ENCODE assay signal across 2 cellular contexts in genomic region chr19:4639531-4640246, GRCh38.
TF ChIP-seq lines count a peak whose summit lies in the region.

No MANE protein-coding gene starts in this region.

TF ChIP-seq in K562, 482 proteins besides CTCF, POLR2A, EP300 and RAD21 (continues in another document):
- peak; percentile 26 for TF ChIP-seq KDM5B (IDR thresholded peaks at IDR 0.05; ENCODE audit: insufficient replicate concordance, low read depth, low read length)
- TF ChIP-seq TEAD1 (CRISPR knock-in tag; IDR thresholded peaks at IDR 0.05): no peak
- no peak for TF ChIP-seq GABPA (tag; conservative IDR thresholded peaks at IDR 0.05; ENCODE audit: low read depth)
- no peak for TF ChIP-seq CBX5 (IDR thresholded peaks at IDR 0.05; ENCODE audit: borderline replicate concordance, low read depth)
- TF ChIP-seq HMG20B (CRISPR knock-in tag; IDR thresholded peaks at IDR 0.05): no peak
- TF ChIP-seq ETV5 (CRISPR knock-in tag; IDR thresholded peaks at IDR 0.05; ENCODE audit: low read depth): no peak
- no peak for TF ChIP-seq NFXL1 (CRISPR knock-in tag; IDR thresholded peaks at IDR 0.05)
- TF ChIP-seq TCF15 (CRISPR knock-in tag; IDR thresholded peaks at IDR 0.05): no peak
- 0 out of 4 replicates have a peak, but pooled peaks of 1 of the 2 experiments have one; percentile 9 for TF ChIP-seq RCOR1 (IDR thresholded peaks at IDR 0.05; ENCODE audit: borderline replicate concordance in 1 of 2, low read depth in 2 of 2, low read length in 2 of 2)
- TF ChIP-seq RBBP5 (IDR thresholded peaks at IDR 0.05; ENCODE audit: borderline replicate concordance, insufficient read depth, low read length, poor library complexity, severe bottlenecking): peak; percentile 10
- no peak for TF ChIP-seq POLR2AphosphoS2 (IDR thresholded peaks at IDR 0.05; ENCODE audit: low read length)
- no peak for TF ChIP-seq ZMIZ1 (IDR thresholded peaks at IDR 0.05; ENCODE audit: low read depth in 2 of 2, low read length in 2 of 2)
- TF ChIP-seq PHF8 (IDR thresholded peaks at IDR 0.05; ENCODE audit: borderline replicate concordance, low read length): peak; percentile 44; the same call in 1 of the 2 replicates
- no peak for TF ChIP-seq MED1 (CRISPR knock-in tag; IDR thresholded peaks at IDR 0.05; ENCODE audit: borderline replicate concordance)
- no peak for TF ChIP-seq MBD2 (IDR thresholded peaks at IDR 0.05; ENCODE audit: borderline replicate concordance, low read depth)
- TF ChIP-seq, protein P1, sequence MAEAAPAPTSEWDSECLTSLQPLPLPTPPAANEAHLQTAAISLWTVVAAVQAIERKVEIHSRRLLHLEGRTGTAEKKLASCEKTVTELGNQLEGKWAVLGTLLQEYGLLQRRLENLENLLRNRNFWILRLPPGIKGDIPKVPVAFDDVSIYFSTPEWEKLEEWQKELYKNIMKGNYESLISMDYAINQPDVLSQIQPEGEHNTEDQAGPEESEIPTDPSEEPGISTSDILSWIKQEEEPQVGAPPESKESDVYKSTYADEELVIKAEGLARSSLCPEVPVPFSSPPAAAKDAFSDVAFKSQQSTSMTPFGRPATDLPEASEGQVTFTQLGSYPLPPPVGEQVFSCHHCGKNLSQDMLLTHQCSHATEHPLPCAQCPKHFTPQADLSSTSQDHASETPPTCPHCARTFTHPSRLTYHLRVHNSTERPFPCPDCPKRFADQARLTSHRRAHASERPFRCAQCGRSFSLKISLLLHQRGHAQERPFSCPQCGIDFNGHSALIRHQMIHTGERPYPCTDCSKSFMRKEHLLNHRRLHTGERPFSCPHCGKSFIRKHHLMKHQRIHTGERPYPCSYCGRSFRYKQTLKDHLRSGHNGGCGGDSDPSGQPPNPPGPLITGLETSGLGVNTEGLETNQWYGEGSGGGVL (CRISPR knock-in tag; IDR thresholded peaks at IDR 0.05): no peak
- no peak for TF ChIP-seq SP1 (CRISPR knock-in tag; IDR thresholded peaks at IDR 0.05)
- TF ChIP-seq MAZ (CRISPR knock-in tag; conservative IDR thresholded peaks at IDR 0.05 in 1 of 2, IDR thresholded peaks at IDR 0.05 in 1 of 2): no peak
- TF ChIP-seq ZNF143 (CRISPR knock-in tag; IDR thresholded peaks at IDR 0.05): no peak
- no peak for TF ChIP-seq RBM17 (IDR thresholded peaks at IDR 0.05; ENCODE audit: borderline replicate concordance, low read depth, low read length)
- TF ChIP-seq HDAC2 (IDR thresholded peaks at IDR 0.05): 0 out of 2 replicates have a peak, but pooled peaks have one; percentile 25
- no peak for TF ChIP-seq EHMT2 (IDR thresholded peaks at IDR 0.05)
- no peak for TF ChIP-seq BCL6 (CRISPR knock-in tag; IDR thresholded peaks at IDR 0.05)
- TF ChIP-seq PPARD (CRISPR knock-in tag; IDR thresholded peaks at IDR 0.05): no peak
- TF ChIP-seq, protein P2, sequence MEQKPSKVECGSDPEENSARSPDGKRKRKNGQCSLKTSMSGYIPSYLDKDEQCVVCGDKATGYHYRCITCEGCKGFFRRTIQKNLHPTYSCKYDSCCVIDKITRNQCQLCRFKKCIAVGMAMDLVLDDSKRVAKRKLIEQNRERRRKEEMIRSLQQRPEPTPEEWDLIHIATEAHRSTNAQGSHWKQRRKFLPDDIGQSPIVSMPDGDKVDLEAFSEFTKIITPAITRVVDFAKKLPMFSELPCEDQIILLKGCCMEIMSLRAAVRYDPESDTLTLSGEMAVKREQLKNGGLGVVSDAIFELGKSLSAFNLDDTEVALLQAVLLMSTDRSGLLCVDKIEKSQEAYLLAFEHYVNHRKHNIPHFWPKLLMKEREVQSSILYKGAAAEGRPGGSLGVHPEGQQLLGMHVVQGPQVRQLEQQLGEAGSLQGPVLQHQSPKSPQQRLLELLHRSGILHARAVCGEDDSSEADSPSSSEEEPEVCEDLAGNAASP (IDR thresholded peaks at IDR 0.05): no peak
- TF ChIP-seq ZC3H11A (IDR thresholded peaks at IDR 0.05; ENCODE audit: low read depth, low read length): no peak

TF ChIP-seq in HepG2, 621 proteins besides CTCF, POLR2A, EP300 and RAD21 (continues in another document):
- no peak; the same call in 1 of the 2 replicates for TF ChIP-seq ZNF784 (CRISPR knock-in tag; IDR thresholded peaks at IDR 0.05; ENCODE audit: borderline replicate concordance)
- TF ChIP-seq ZEB1 (IDR thresholded peaks at IDR 0.05; ENCODE audit: insufficient replicate concordance, low read depth): peak; percentile 53
- peak; percentile 80 for TF ChIP-seq ZNF740 (CRISPR knock-in tag; IDR thresholded peaks at IDR 0.05)
- TF ChIP-seq, protein P3, sequence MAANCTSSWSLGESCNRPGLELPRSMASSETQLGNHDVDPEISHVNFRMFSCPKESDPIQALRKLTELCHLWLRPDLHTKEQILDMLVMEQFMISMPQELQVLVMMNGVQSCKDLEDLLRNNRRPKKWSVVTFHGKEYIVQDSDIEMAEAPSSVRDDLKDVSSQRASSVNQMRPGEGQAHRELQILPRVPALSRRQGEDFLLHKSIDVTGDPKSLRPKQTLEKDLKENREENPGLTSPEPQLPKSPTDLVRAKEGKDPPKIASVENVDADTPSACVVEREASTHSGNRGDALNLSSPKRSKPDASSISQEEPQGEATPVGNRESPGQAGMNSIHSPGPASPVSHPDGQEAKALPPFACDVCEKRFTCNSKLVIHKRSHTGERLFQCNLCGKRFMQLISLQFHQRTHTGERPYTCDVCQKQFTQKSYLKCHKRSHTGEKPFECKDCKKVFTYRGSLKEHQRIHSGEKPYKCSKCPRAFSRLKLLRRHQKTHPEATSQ (CRISPR knock-in tag; IDR thresholded peaks at IDR 0.05; ENCODE audit: borderline replicate concordance): 0 out of 2 replicates have a peak, but pooled peaks have one; percentile 53
- TF ChIP-seq AGO2 (optimal IDR thresholded peaks at IDR 0.05; ENCODE audit: low read depth, low read length): peak; percentile 27
- TF ChIP-seq ZNF350 (CRISPR knock-in tag; IDR thresholded peaks at IDR 0.05; ENCODE audit: borderline replicate concordance, low read depth): peak; percentile 71; the same call in 1 of the 2 replicates
- peak; percentile 81 for TF ChIP-seq ZBTB7B (CRISPR knock-in tag; IDR thresholded peaks at IDR 0.05)
- peak; percentile 24; the same call in 1 of the 2 replicates for TF ChIP-seq ZBTB38 (CRISPR knock-in tag; IDR thresholded peaks at IDR 0.05)
- peak; percentile 91; the same call in 1 of the 2 replicates for TF ChIP-seq SMAD1 (CRISPR knock-in tag; IDR thresholded peaks at IDR 0.05; ENCODE audit: borderline replicate concordance, low read depth)
- TF ChIP-seq KLF13 (CRISPR knock-in tag; IDR thresholded peaks at IDR 0.05): 0 out of 2 replicates have a peak, but pooled peaks have one; percentile 80
- TF ChIP-seq ZNF501 (CRISPR knock-in tag; IDR thresholded peaks at IDR 0.05): peak; percentile 66; the same call in 1 of the 2 replicates
- TF ChIP-seq MTA1 (CRISPR knock-in tag; IDR thresholded peaks at IDR 0.05; ENCODE audit: borderline replicate concordance): peak; percentile 79; the same call in 1 of the 2 replicates
- TF ChIP-seq MYC (CRISPR knock-in tag; IDR thresholded peaks at IDR 0.05; ENCODE audit: borderline replicate concordance): peak; percentile 85
- peak; percentile 51; the same call in 1 of the 2 replicates for TF ChIP-seq HOXA5 (CRISPR knock-in tag; IDR thresholded peaks at IDR 0.05)
- TF ChIP-seq CBX5 (CRISPR knock-in tag; IDR thresholded peaks at IDR 0.05; ENCODE audit: borderline replicate concordance): 0 out of 2 replicates have a peak, but pooled peaks have one; percentile 22
- 0 out of 2 replicates have a peak, but pooled peaks have one; percentile 49 for TF ChIP-seq ARID2 (CRISPR knock-in tag; IDR thresholded peaks at IDR 0.05; ENCODE audit: borderline replicate concordance)
- peak; percentile 28; the same call in 1 of the 2 replicates for TF ChIP-seq ZNF891 (CRISPR knock-in tag; IDR thresholded peaks at IDR 0.05)
- TF ChIP-seq, protein P4, sequence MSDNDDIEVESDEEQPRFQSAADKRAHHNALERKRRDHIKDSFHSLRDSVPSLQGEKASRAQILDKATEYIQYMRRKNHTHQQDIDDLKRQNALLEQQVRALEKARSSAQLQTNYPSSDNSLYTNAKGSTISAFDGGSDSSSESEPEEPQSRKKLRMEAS (IDR thresholded peaks at IDR 0.05): peak; percentile 83
- peak; percentile 98 for TF ChIP-seq ZNF629 (CRISPR knock-in tag; conservative IDR thresholded peaks at IDR 0.05)
- 0 out of 2 replicates have a peak, but pooled peaks have one; percentile 36 for TF ChIP-seq ZKSCAN5 (CRISPR knock-in tag; IDR thresholded peaks at IDR 0.05)
- peak; percentile 70 for TF ChIP-seq ZBTB7A (CRISPR knock-in tag; IDR thresholded peaks at IDR 0.05)
- 0 out of 2 replicates have a peak, but pooled peaks have one; percentile 13 for TF ChIP-seq HOXD1 (CRISPR knock-in tag; IDR thresholded peaks at IDR 0.05)
- TF ChIP-seq, protein P5, sequence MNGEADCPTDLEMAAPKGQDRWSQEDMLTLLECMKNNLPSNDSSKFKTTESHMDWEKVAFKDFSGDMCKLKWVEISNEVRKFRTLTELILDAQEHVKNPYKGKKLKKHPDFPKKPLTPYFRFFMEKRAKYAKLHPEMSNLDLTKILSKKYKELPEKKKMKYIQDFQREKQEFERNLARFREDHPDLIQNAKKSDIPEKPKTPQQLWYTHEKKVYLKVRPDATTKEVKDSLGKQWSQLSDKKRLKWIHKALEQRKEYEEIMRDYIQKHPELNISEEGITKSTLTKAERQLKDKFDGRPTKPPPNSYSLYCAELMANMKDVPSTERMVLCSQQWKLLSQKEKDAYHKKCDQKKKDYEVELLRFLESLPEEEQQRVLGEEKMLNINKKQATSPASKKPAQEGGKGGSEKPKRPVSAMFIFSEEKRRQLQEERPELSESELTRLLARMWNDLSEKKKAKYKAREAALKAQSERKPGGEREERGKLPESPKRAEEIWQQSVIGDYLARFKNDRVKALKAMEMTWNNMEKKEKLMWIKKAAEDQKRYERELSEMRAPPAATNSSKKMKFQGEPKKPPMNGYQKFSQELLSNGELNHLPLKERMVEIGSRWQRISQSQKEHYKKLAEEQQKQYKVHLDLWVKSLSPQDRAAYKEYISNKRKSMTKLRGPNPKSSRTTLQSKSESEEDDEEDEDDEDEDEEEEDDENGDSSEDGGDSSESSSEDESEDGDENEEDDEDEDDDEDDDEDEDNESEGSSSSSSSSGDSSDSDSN (CRISPR knock-in tag; IDR thresholded peaks at IDR 0.05): peak; percentile 29; the same call in 1 of the 2 replicates
- TF ChIP-seq ZFY (CRISPR knock-in tag; IDR thresholded peaks at IDR 0.05): peak; percentile 72
- peak; percentile 88 for TF ChIP-seq SRY (CRISPR knock-in tag; IDR thresholded peaks at IDR 0.05)
- TF ChIP-seq REL (CRISPR knock-in tag; conservative IDR thresholded peaks at IDR 0.05): 0 out of 2 replicates have a peak, but pooled peaks have one; percentile 14
- TF ChIP-seq ZMYM4 (CRISPR knock-in tag; IDR thresholded peaks at IDR 0.05): peak; percentile 12; the same call in 1 of the 2 replicates
- TF ChIP-seq REPIN1 (CRISPR knock-in tag; IDR thresholded peaks at IDR 0.05; ENCODE audit: borderline replicate concordance, low read depth): 0 out of 2 replicates have a peak, but pooled peaks have one; percentile 19
- no peak for TF ChIP-seq ZNF646 (CRISPR knock-in tag; IDR thresholded peaks at IDR 0.05)
- TF ChIP-seq ZNF556 (CRISPR knock-in tag; IDR thresholded peaks at IDR 0.05; ENCODE audit: borderline replicate concordance): 0 out of 2 replicates have a peak, but pooled peaks have one; percentile 47
- TF ChIP-seq HNF4A (CRISPR knock-in tag; IDR thresholded peaks at IDR 0.05): peak; percentile 84
- peak; percentile 97 for TF ChIP-seq ZNF549 (CRISPR knock-in tag; IDR thresholded peaks at IDR 0.05)
- peak; percentile 78; the same call in 1 of the 2 replicates for TF ChIP-seq ZNF598 (CRISPR knock-in tag; IDR thresholded peaks at IDR 0.05; ENCODE audit: borderline replicate concordance)
- TF ChIP-seq TGIF2 (CRISPR knock-in tag; IDR thresholded peaks at IDR 0.05): peak; percentile 76; the same call in 1 of the 2 replicates
